In the genomic region with DNA sequence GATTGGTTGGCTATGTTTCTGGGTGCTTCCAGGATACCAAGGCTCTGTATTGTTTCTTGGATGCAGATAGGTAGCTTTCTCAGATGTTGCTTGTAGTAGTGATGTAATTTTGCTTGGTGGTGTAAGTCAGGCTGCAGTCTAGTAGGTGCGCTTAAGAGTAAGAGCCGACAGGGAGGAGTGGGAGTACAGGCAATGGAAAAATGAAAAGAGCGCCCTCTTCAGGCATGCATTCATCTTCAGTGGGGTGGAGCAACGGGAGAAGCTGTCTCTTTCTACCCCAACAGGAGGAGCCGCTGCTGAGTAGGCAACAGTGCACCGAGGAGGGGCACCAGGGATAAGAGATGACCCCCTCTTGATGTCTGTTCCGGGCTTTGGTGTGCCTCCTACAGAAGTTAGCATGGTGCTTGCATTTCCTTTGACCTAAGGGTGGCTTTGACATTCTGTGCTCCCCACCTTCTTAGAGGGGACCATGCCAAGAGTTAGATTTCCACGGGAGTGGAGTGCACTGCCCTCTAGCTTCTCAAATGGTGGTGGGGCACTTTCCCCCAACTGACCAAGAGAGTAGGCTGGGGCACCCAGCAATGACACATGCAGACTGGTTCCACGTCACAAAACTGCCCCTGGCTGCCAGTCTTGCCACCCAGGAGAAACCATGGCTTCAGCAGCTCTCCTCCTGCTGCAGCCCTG, we compare ENCODE assay signal across 1 cellular context.
TF ChIP-seq lines count a peak whose summit lies in the region.

No MANE protein-coding gene starts in this region.

TF ChIP-seq in HCT116, 20 proteins besides CTCF, POLR2A, EP300 and RAD21 (continued from another document):
- TF ChIP-seq JUND (IDR thresholded peaks at IDR 0.05) (no peak), TCF7L2 (IDR thresholded peaks at IDR 0.05; ENCODE audit: borderline replicate concordance, extremely low read depth, insufficient read depth, insufficient read length) (no peak)
- TF ChIP-seq, protein P1, sequence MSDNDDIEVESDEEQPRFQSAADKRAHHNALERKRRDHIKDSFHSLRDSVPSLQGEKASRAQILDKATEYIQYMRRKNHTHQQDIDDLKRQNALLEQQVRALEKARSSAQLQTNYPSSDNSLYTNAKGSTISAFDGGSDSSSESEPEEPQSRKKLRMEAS (IDR thresholded peaks at IDR 0.05): no peak
